3 cellular contexts compared by ENCODE assay signal in the genomic region with DNA sequence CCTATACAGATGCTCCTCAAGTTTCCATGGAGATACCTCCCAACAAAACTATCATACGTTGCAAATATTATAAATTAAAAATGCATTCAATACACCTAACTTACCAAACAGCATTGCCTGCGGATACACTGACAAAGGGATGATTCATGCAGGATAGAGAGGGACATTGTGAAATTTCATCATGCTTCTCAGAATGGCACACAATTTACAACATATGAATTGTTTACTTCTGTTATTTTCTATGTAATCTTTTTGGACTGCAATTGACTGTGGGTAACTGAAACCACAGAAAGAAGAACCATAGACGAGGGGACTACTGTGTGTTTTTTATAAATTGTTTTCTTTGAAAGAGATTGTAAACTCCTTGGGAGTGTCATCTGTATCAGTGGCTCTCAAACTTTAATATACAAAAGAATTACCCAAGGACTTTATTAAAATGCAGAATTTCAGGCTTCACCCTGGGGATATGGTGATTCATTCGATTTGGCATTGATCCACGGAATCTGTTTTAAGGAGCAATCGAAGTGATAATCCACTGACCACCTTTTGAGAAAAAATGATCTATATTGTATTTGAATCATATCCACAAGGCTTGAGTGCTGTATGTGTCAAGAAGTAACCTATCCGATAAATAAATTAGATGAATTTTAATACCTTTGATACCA.
TF ChIP-seq lines count a peak whose summit lies in the region.

No MANE protein-coding gene starts in this region.

TF ChIP-seq in A549, 52 proteins besides CTCF, POLR2A, EP300 and RAD21 (continues in another document):
- TF ChIP-seq HOXB5 (CRISPR knock-in tag; IDR thresholded peaks at IDR 0.05) (no peak), EHMT2 (IDR thresholded peaks at IDR 0.05; ENCODE audit: low read depth) (no peak), TFCP2L1 (CRISPR knock-in tag; IDR thresholded peaks at IDR 0.05) (no peak), CBX8 (IDR thresholded peaks at IDR 0.05) (no peak), HEYL (CRISPR knock-in tag; IDR thresholded peaks at IDR 0.05) (no peak), KDM1A (IDR thresholded peaks at IDR 0.05; ENCODE audit: low read depth) (no peak), GATA3 (IDR thresholded peaks at IDR 0.05; ENCODE audit: borderline replicate concordance) (peak; percentile 28; the same call in 1 of the 2 replicates), MAFK (IDR thresholded peaks at IDR 0.05; ENCODE audit: partially characterized antibody) (no peak), RNF2 (IDR thresholded peaks at IDR 0.05; ENCODE audit: borderline replicate concordance, low read depth) (no peak), NFE2L2 (conservative IDR thresholded peaks at IDR 0.05; ENCODE audit: low read length) (no peak), ZSCAN20 (CRISPR knock-in tag; IDR thresholded peaks at IDR 0.05) (no peak), SMC3 (IDR thresholded peaks at IDR 0.05) (no peak), KDM5A (IDR thresholded peaks at IDR 0.05) (no peak), PHF8 (IDR thresholded peaks at IDR 0.05; ENCODE audit: borderline replicate concordance, low read depth) (no peak), NPAS2 (CRISPR knock-in tag; IDR thresholded peaks at IDR 0.05; ENCODE audit: borderline replicate concordance) (no peak), JUN (IDR thresholded peaks at IDR 0.05) (peak in 1 of 2 experiments; percentile 31; a peak in 2 of 5 replicates), RFX5 (IDR thresholded peaks at IDR 0.05) (no peak)
- TF ChIP-seq, protein P1, sequence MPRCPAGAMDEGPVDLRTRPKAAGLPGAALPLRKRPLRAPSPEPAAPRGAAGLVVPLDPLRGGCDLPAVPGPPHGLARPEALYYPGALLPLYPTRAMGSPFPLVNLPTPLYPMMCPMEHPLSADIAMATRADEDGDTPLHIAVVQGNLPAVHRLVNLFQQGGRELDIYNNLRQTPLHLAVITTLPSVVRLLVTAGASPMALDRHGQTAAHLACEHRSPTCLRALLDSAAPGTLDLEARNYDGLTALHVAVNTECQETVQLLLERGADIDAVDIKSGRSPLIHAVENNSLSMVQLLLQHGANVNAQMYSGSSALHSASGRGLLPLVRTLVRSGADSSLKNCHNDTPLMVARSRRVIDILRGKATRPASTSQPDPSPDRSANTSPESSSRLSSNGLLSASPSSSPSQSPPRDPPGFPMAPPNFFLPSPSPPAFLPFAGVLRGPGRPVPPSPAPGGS (IDR thresholded peaks at IDR 0.05), result peak; percentile 32; the same call in 1 of the 3 replicates
- TF ChIP-seq, protein P2, sequence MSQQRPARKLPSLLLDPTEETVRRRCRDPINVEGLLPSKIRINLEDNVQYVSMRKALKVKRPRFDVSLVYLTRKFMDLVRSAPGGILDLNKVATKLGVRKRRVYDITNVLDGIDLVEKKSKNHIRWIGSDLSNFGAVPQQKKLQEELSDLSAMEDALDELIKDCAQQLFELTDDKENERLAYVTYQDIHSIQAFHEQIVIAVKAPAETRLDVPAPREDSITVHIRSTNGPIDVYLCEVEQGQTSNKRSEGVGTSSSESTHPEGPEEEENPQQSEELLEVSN (IDR thresholded peaks at IDR 0.05; ENCODE audit: borderline replicate concordance, low read depth), result no peak

TF ChIP-seq in IMR-90, 13 proteins besides CTCF, POLR2A, EP300 and RAD21:
- TF ChIP-seq CEBPB (IDR thresholded peaks at IDR 0.05; ENCODE audit: low read depth, low read length), result peak; percentile 92
- no peak for TF ChIP-seq MAZ (IDR thresholded peaks at IDR 0.05; ENCODE audit: borderline replicate concordance, low read depth, low read length)
- TF ChIP-seq FOS (IDR thresholded peaks at IDR 0.05; ENCODE audit: low read depth, low read length), result peak; percentile 35; the same call in 1 of the 2 replicates
- TF ChIP-seq BHLHE40 (IDR thresholded peaks at IDR 0.05; ENCODE audit: low read depth, low read length), result peak; percentile 22; the same call in 1 of the 2 replicates
- no peak for TF ChIP-seq NFE2L2 (IDR thresholded peaks at IDR 0.05; ENCODE audit: low read depth, low read length)
- TF ChIP-seq, protein P3, sequence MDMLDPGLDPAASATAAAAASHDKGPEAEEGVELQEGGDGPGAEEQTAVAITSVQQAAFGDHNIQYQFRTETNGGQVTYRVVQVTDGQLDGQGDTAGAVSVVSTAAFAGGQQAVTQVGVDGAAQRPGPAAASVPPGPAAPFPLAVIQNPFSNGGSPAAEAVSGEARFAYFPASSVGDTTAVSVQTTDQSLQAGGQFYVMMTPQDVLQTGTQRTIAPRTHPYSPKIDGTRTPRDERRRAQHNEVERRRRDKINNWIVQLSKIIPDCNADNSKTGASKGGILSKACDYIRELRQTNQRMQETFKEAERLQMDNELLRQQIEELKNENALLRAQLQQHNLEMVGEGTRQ (IDR thresholded peaks at IDR 0.05; ENCODE audit: low read depth, low read length), result no peak
- no peak for TF ChIP-seq RCOR1 (IDR thresholded peaks at IDR 0.05; ENCODE audit: insufficient replicate concordance, low read length)

TF ChIP-seq in WTC11, 78 proteins besides CTCF, POLR2A, EP300 and RAD21:
- TF ChIP-seq NR2C2 (CRISPR knock-in tag; IDR thresholded peaks at IDR 0.05) (no peak), NR3C1 (CRISPR knock-in tag; conservative IDR thresholded peaks at IDR 0.05; ENCODE audit: low read depth) (no peak), ZNF263 (CRISPR knock-in tag; IDR thresholded peaks at IDR 0.05; ENCODE audit: low read depth) (no peak), FOXJ3 (CRISPR knock-in tag; IDR thresholded peaks at IDR 0.05; ENCODE audit: borderline replicate concordance) (no peak), ELF4 (CRISPR knock-in tag; IDR thresholded peaks at IDR 0.05; ENCODE audit: low read depth) (no peak), MYBL2 (CRISPR knock-in tag; IDR thresholded peaks at IDR 0.05) (no peak), GABPB1 (CRISPR knock-in tag; IDR thresholded peaks at IDR 0.05) (no peak), SP1 (CRISPR knock-in tag; conservative IDR thresholded peaks at IDR 0.05) (no peak), CREM (CRISPR knock-in tag; IDR thresholded peaks at IDR 0.05) (no peak), CREB1 (CRISPR knock-in tag; IDR thresholded peaks at IDR 0.05) (no peak), ZNF317 (CRISPR knock-in tag; IDR thresholded peaks at IDR 0.05; ENCODE audit: borderline replicate concordance, low read depth) (no peak), IRF2 (CRISPR knock-in tag; IDR thresholded peaks at IDR 0.05; ENCODE audit: borderline replicate concordance, low read depth) (no peak), SOX15 (CRISPR knock-in tag; IDR thresholded peaks at IDR 0.05) (no peak)
- TF ChIP-seq, protein P4, sequence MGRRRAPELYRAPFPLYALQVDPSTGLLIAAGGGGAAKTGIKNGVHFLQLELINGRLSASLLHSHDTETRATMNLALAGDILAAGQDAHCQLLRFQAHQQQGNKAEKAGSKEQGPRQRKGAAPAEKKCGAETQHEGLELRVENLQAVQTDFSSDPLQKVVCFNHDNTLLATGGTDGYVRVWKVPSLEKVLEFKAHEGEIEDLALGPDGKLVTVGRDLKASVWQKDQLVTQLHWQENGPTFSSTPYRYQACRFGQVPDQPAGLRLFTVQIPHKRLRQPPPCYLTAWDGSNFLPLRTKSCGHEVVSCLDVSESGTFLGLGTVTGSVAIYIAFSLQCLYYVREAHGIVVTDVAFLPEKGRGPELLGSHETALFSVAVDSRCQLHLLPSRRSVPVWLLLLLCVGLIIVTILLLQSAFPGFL (CRISPR knock-in tag; IDR thresholded peaks at IDR 0.05; ENCODE audit: borderline replicate concordance), result no peak
- TF ChIP-seq, protein P5, sequence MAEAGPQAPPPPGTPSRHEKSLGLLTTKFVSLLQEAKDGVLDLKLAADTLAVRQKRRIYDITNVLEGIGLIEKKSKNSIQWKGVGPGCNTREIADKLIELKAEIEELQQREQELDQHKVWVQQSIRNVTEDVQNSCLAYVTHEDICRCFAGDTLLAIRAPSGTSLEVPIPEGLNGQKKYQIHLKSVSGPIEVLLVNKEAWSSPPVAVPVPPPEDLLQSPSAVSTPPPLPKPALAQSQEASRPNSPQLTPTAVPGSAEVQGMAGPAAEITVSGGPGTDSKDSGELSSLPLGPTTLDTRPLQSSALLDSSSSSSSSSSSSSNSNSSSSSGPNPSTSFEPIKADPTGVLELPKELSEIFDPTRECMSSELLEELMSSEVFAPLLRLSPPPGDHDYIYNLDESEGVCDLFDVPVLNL (CRISPR knock-in tag; IDR thresholded peaks at IDR 0.05; ENCODE audit: borderline replicate concordance, low read depth), result no peak
- TF ChIP-seq, protein P6, sequence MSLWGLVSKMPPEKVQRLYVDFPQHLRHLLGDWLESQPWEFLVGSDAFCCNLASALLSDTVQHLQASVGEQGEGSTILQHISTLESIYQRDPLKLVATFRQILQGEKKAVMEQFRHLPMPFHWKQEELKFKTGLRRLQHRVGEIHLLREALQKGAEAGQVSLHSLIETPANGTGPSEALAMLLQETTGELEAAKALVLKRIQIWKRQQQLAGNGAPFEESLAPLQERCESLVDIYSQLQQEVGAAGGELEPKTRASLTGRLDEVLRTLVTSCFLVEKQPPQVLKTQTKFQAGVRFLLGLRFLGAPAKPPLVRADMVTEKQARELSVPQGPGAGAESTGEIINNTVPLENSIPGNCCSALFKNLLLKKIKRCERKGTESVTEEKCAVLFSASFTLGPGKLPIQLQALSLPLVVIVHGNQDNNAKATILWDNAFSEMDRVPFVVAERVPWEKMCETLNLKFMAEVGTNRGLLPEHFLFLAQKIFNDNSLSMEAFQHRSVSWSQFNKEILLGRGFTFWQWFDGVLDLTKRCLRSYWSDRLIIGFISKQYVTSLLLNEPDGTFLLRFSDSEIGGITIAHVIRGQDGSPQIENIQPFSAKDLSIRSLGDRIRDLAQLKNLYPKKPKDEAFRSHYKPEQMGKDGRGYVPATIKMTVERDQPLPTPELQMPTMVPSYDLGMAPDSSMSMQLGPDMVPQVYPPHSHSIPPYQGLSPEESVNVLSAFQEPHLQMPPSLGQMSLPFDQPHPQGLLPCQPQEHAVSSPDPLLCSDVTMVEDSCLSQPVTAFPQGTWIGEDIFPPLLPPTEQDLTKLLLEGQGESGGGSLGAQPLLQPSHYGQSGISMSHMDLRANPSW (CRISPR knock-in tag; conservative IDR thresholded peaks at IDR 0.05; ENCODE audit: low read depth), result no peak
- TF ChIP-seq, protein P7, sequence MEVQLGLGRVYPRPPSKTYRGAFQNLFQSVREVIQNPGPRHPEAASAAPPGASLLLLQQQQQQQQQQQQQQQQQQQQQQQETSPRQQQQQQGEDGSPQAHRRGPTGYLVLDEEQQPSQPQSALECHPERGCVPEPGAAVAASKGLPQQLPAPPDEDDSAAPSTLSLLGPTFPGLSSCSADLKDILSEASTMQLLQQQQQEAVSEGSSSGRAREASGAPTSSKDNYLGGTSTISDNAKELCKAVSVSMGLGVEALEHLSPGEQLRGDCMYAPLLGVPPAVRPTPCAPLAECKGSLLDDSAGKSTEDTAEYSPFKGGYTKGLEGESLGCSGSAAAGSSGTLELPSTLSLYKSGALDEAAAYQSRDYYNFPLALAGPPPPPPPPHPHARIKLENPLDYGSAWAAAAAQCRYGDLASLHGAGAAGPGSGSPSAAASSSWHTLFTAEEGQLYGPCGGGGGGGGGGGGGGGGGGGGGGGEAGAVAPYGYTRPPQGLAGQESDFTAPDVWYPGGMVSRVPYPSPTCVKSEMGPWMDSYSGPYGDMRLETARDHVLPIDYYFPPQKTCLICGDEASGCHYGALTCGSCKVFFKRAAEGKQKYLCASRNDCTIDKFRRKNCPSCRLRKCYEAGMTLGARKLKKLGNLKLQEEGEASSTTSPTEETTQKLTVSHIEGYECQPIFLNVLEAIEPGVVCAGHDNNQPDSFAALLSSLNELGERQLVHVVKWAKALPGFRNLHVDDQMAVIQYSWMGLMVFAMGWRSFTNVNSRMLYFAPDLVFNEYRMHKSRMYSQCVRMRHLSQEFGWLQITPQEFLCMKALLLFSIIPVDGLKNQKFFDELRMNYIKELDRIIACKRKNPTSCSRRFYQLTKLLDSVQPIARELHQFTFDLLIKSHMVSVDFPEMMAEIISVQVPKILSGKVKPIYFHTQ (CRISPR knock-in tag; IDR thresholded peaks at IDR 0.05), result no peak
- TF ChIP-seq, protein P8, sequence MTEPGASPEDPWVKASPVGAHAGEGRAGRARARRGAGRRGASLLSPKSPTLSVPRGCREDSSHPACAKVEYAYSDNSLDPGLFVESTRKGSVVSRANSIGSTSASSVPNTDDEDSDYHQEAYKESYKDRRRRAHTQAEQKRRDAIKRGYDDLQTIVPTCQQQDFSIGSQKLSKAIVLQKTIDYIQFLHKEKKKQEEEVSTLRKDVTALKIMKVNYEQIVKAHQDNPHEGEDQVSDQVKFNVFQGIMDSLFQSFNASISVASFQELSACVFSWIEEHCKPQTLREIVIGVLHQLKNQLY (CRISPR knock-in tag; IDR thresholded peaks at IDR 0.05), result no peak
- TF ChIP-seq, protein P9, sequence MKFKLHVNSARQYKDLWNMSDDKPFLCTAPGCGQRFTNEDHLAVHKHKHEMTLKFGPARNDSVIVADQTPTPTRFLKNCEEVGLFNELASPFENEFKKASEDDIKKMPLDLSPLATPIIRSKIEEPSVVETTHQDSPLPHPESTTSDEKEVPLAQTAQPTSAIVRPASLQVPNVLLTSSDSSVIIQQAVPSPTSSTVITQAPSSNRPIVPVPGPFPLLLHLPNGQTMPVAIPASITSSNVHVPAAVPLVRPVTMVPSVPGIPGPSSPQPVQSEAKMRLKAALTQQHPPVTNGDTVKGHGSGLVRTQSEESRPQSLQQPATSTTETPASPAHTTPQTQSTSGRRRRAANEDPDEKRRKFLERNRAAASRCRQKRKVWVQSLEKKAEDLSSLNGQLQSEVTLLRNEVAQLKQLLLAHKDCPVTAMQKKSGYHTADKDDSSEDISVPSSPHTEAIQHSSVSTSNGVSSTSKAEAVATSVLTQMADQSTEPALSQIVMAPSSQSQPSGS (CRISPR knock-in tag; IDR thresholded peaks at IDR 0.05; ENCODE audit: borderline replicate concordance, low read depth), result no peak
- TF ChIP-seq, protein P3 (CRISPR knock-in tag; IDR thresholded peaks at IDR 0.05), result no peak
